In the genomic region with DNA sequence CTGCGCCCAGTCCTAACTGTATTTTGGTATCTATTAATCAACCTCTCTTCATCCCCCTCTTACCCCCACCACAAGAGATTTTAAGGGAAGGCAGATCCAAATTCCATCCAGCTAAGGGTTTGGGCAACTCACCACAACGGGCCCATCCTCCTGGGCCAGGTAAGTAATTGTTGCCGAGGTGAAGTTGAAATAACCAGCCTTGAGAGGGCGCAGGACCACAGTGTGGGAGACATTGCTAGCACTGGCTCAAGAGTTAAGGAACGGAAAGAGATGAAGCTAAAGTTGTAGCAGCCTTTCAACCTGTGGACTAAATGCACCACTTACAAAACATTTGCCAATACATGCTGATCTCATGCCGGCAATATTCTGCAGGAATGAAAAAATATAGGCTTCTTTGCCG, we compare ENCODE assay signal across 22 cellular contexts. TPM values are rescaled to one million over a fixed set of nuclear protein-coding genes. Genes with fewer than 3 reads are reported as not detected.
A peak's percentile ranks its signal among the peaks of the same experiment; 100 is the strongest.
DNase-seq lines count a peak whose midpoint lies in the region; ATAC-seq and TF ChIP-seq lines count a peak whose summit lies in the region.
"Had no signal": no experiment of that assay in that cellular context is flagged by ENCODE, and none has a peak within 500 bp of the region (broad histone marks: within the 10 kb centered on the region; RNA-seq: fewer than 3 reads in every experiment).

No MANE protein-coding gene starts in this region.

- peak overlapping the region; percentile 8; the same call in 1 of the 2 replicates for H3K27ac ChIP-seq in MM.1S (ENCODE audit: low read length)
- H3K27ac ChIP-seq in foreskin keratinocyte, result no peak overlapping the region
- no peak overlapping the region for H3K27ac ChIP-seq in effector memory CD4-positive, alpha-beta T cell (ENCODE audit: insufficient read depth, low read length, poor library complexity, severe bottlenecking)

- H3K9me3 Mint-ChIP-seq in activated T-cell treated with anti-CD3 and anti-CD28 coated beads, Interleukin-2, amount 50 U/mL, for 72 hours, result no peaks in the 10 kb centered on the region
- no peaks in the 10 kb centered on the region for H3K9me3 Mint-ChIP-seq in central memory CD8-positive, alpha-beta T cell
- H3K9me3 Mint-ChIP-seq in nephron progenitor cell, result no peaks in the 10 kb centered on the region

- H3K9me2 ChIP-seq in MM.1S (replicated peaks; ENCODE audit: insufficient read depth, low read length), result no peaks in the 10 kb centered on the region

- H3K36me3 Mint-ChIP-seq in activated T-cell treated with anti-CD3 and anti-CD28 coated beads, Interleukin-2, amount 50 U/mL, for 72 hours (ENCODE audit: insufficient read depth in 2 of 2), result peaks cover 21 to 38% of the 10 kb centered on the region in 2 donors
- H3K36me3 Mint-ChIP-seq in central memory CD8-positive, alpha-beta T cell (ENCODE audit: insufficient read depth), result peaks cover 62% of the 10 kb centered on the region
- peaks cover 85% of the 10 kb centered on the region for H3K36me3 Mint-ChIP-seq in nephron progenitor cell (ENCODE audit: low read depth)

- no peak overlapping the region for H3K9ac ChIP-seq in MM.1S (ENCODE audit: low read length)

- H3K4me1 ChIP-seq in MM.1S (ENCODE audit: low read length), result peaks cover 55% of the 10 kb centered on the region
- H3K4me1 ChIP-seq in foreskin keratinocyte, result no peaks in the 10 kb centered on the region
- H3K4me1 ChIP-seq in effector memory CD4-positive, alpha-beta T cell (ENCODE audit: control insufficient read depth, insufficient read depth, low read length, poor library complexity, severe bottlenecking), result peaks cover 1% of the 10 kb centered on the region

- H3F3A ChIP-seq in MM.1S (ENCODE audit: insufficient read depth, low read length), result peaks cover 42% of the 10 kb centered on the region

- no peak for DNase-seq in activated T-cell treated with anti-CD3 and anti-CD28 coated beads, Interleukin-2, amount 50 U/mL, for 72 hours
- DNase-seq in activated T-cell treated with anti-CD3 and anti-CD28 coated beads, Interleukin-2, amount 50 U/mL, for 48 hours, result no peak
- DNase-seq in MM.1S (no peak), nephron progenitor cell (no peak), foreskin keratinocyte (no peak), NCI-H2081 treated with DMSO at 0.1 percent for 48 hours (lab: John Stamatoyannopoulos, UW) (no peak)
- no peak for DNase-seq in central memory CD8-positive, alpha-beta T cell (ENCODE audit: low spot score in 2 of 2)
- DNase-seq in effector memory CD4-positive, alpha-beta T cell, result no peak
- DNase-seq: AML-193, C1 segment of cervical spinal cord, EL, GF-D8, KBM-7, NCI-H1105, NCI-H146, NCI-H2029, NCI-H226, NCI-H524, NCI-H774 had no signal

- no peaks in the 10 kb centered on the region for H3K9me3 ChIP-seq in MM.1S (replicated peaks; ENCODE audit: insufficient read depth, low read length)
- H3K9me3 ChIP-seq in effector memory CD4-positive, alpha-beta T cell (ENCODE audit: control insufficient read depth, low read length), result no peaks in the 10 kb centered on the region
- H3K9me3 ChIP-seq: HAP-1 had no signal

- H3K27me3 Mint-ChIP-seq in activated T-cell treated with anti-CD3 and anti-CD28 coated beads, Interleukin-2, amount 50 U/mL, for 72 hours (ENCODE audit: low read depth), result no peaks in the 10 kb centered on the region
- no peaks in the 10 kb centered on the region for H3K27me3 Mint-ChIP-seq in central memory CD8-positive, alpha-beta T cell
- no peaks in the 10 kb centered on the region for H3K27me3 Mint-ChIP-seq in nephron progenitor cell (ENCODE audit: low read depth, poor library complexity)

- no peak overlapping the region for H2AFZ ChIP-seq in MM.1S (ENCODE audit: low read length)

- peak overlapping the region; percentile 18; the same call in 1 of the 2 replicates for H3K4me2 ChIP-seq in MM.1S (ENCODE audit: low read depth, low read length)

- peaks cover 10% of the 10 kb centered on the region for H3K4me1 Mint-ChIP-seq in activated T-cell treated with anti-CD3 and anti-CD28 coated beads, Interleukin-2, amount 50 U/mL, for 72 hours (ENCODE audit: low read depth)
- peaks cover 28% of the 10 kb centered on the region for H3K4me1 Mint-ChIP-seq in central memory CD8-positive, alpha-beta T cell
- peaks cover 27% of the 10 kb centered on the region for H3K4me1 Mint-ChIP-seq in nephron progenitor cell

- no peak overlapping the region for H3K4me3 Mint-ChIP-seq in activated T-cell treated with anti-CD3 and anti-CD28 coated beads, Interleukin-2, amount 50 U/mL, for 72 hours
- no peak overlapping the region for H3K4me3 Mint-ChIP-seq in central memory CD8-positive, alpha-beta T cell
- H3K4me3 Mint-ChIP-seq in nephron progenitor cell, result no peak overlapping the region

- TF ChIP-seq CTCF in MM.1S (IDR thresholded peaks at IDR 0.05; ENCODE audit: low read length) (no peak), nephron progenitor cell (IDR thresholded peaks at IDR 0.05) (no peak), foreskin keratinocyte (conservative IDR thresholded peaks at IDR 0.05) (no peak)

- H3K36me3 ChIP-seq in MM.1S (replicated peaks; ENCODE audit: insufficient read depth, low read length), result peaks cover 17% of the 10 kb centered on the region
- H3K36me3 ChIP-seq in effector memory CD4-positive, alpha-beta T cell (ENCODE audit: control insufficient read depth, insufficient read depth, low read length), result peaks cover 57% of the 10 kb centered on the region

- H3K27ac Mint-ChIP-seq in activated T-cell treated with anti-CD3 and anti-CD28 coated beads, Interleukin-2, amount 50 U/mL, for 72 hours, result peak overlapping the region; percentile 49
- peak overlapping the region; percentile 30 for H3K27ac Mint-ChIP-seq in central memory CD8-positive, alpha-beta T cell (ENCODE audit: low read depth)
- H3K27ac Mint-ChIP-seq in nephron progenitor cell, result peak overlapping the region; percentile 66

- H4K20me1 ChIP-seq in MM.1S (ENCODE audit: insufficient read depth, low read length), result no peaks in the 10 kb centered on the region

- peaks cover 70% of the 10 kb centered on the region for H3K79me2 ChIP-seq in MM.1S (ENCODE audit: low read length)

- no peaks in the 10 kb centered on the region for H3K27me3 ChIP-seq in MM.1S (replicated peaks; ENCODE audit: insufficient read depth, low read length)
- H3K27me3 ChIP-seq in foreskin keratinocyte, result no peaks in the 10 kb centered on the region
- H3K27me3 ChIP-seq in effector memory CD4-positive, alpha-beta T cell (replicated peaks; ENCODE audit: control insufficient read depth, insufficient read depth, low read length, poor library complexity, severe bottlenecking), result no peaks in the 10 kb centered on the region

- no peak for ATAC-seq in activated T-cell treated with anti-CD3 and anti-CD28 coated beads, Interleukin-2, amount 50 U/mL, for 72 hours (replicated peaks in 1 of 2)
- no peak for ATAC-seq in central memory CD8-positive, alpha-beta T cell (replicated peaks; ENCODE audit: extremely low read depth, poor library complexity, severe bottlenecking)
- ATAC-seq in foreskin keratinocyte, result no peak
- ATAC-seq: Right ventricle myocardium inferior had no signal

- no peak overlapping the region for H3K4me3 ChIP-seq in MM.1S (ENCODE audit: low read length)
- H3K4me3 ChIP-seq in effector memory CD4-positive, alpha-beta T cell (ENCODE audit: insufficient read depth, low read depth, low read length, poor library complexity, severe bottlenecking), result no peak overlapping the region
- H3K4me3 ChIP-seq: HAP-1 had no signal

RNA-seq across cellular contexts. Expression of gene SSR2, which starts 5.9 kb away (rescaled TPM):
- 100 to 1,000 TPM; 193 to 234 TPM for total RNA-seq in activated T-cell treated with anti-CD3 and anti-CD28 coated beads, Interleukin-2, amount 50 U/mL, for 72 hours
- 175 and 203 TPM in 2 replicates for total RNA-seq in foreskin keratinocyte
- polyA plus RNA-seq in foreskin keratinocyte, result 263 and 292 TPM in 2 replicates

RNA-seq across cellular contexts. Expression of gene ARHGEF2, which starts 36.5 kb away (rescaled TPM):
- total RNA-seq in activated T-cell treated with anti-CD3 and anti-CD28 coated beads, Interleukin-2, amount 50 U/mL, for 72 hours, result 100 to 1,000 TPM; 152 to 163 TPM
- 44.0 and 48.6 TPM in 2 replicates for total RNA-seq in foreskin keratinocyte
- polyA plus RNA-seq in foreskin keratinocyte, result 24.4 and 25.5 TPM in 2 replicates

RNA-seq across cellular contexts. Expression of gene UBQLN4, which starts 38.8 kb away (rescaled TPM):
- total RNA-seq in activated T-cell treated with anti-CD3 and anti-CD28 coated beads, Interleukin-2, amount 50 U/mL, for 72 hours, result 10 to 100 TPM; 31.4 to 42.6 TPM
- total RNA-seq in foreskin keratinocyte, result 32.0 and 33.0 TPM in 2 replicates
- polyA plus RNA-seq in foreskin keratinocyte, result 23.5 and 25.7 TPM in 2 replicates

RNA-seq across cellular contexts. Expression of gene LAMTOR2, which starts 39.8 kb away (rescaled TPM):
- 10 to 100 TPM; 58.7 to 61.8 TPM for total RNA-seq in activated T-cell treated with anti-CD3 and anti-CD28 coated beads, Interleukin-2, amount 50 U/mL, for 72 hours
- total RNA-seq in foreskin keratinocyte, result 87.0 and 95.0 TPM in 2 replicates
- polyA plus RNA-seq in foreskin keratinocyte, result 164 and 173 TPM in 2 replicates

RNA-seq across cellular contexts. Expression of gene RAB25, which starts 46.1 kb away (rescaled TPM):
- total RNA-seq in activated T-cell treated with anti-CD3 and anti-CD28 coated beads, Interleukin-2, amount 50 U/mL, for 72 hours, result under 1 TPM; 0.53 to 0.95 TPM
- 44.3 and 53.1 TPM in 2 replicates for total RNA-seq in foreskin keratinocyte
- 82.6 and 82.8 TPM in 2 replicates for polyA plus RNA-seq in foreskin keratinocyte
- total RNA-seq: Right ventricle myocardium inferior had no signal
- polyA plus RNA-seq: AG04450 had no signal
